In genomic region chr19:40055049-40055448, GRCh38 we compare ENCODE assay signal across 8 cellular contexts. TPM values are rescaled to one million over a fixed set of nuclear protein-coding genes. Genes with fewer than 3 reads are reported as not detected.
DNase-seq lines count a peak whose midpoint lies in the region; ATAC-seq, FAIRE-seq and TF ChIP-seq lines count a peak whose summit lies in the region.

No MANE protein-coding gene starts in this region.

- H3K4me3 Mint-ChIP-seq in activated T-cell treated with anti-CD3 and anti-CD28 coated beads, Interleukin-2, amount 50 U/mL, for 4 hours, result peak overlapping the region; percentile 99
- H3K4me3 Mint-ChIP-seq in brain (peak overlapping the region; percentile 97 to 100 (median 99)), memory B cell (peak overlapping the region; percentile 98)

- peaks cover 4% of the 10 kb centered on the region for H3K27me3 Mint-ChIP-seq in activated T-cell treated with anti-CD3 and anti-CD28 coated beads, Interleukin-2, amount 50 U/mL, for 4 hours (ENCODE audit: low read depth)
- peaks cover 22% of the 10 kb centered on the region for H3K27me3 Mint-ChIP-seq in brain
- no peaks in the 10 kb centered on the region for H3K27me3 Mint-ChIP-seq in memory B cell

- no peak for FAIRE-seq in GM12892 (lab: Jason Lieb, UNC)

- peaks cover 15 to 20% (median 17%) of the 10 kb centered on the region in 4 donors for H3K4me1 ChIP-seq in upper lobe of left lung

- no peak for ATAC-seq in activated T-cell treated with anti-CD3 and anti-CD28 coated beads, Interleukin-2, amount 50 U/mL, for 4 hours
- ATAC-seq in memory B cell (ENCODE audit: low read depth) (no peak), upper lobe of left lung (ENCODE audit: low FRiP score in 2 of 2) (no peak)

- peaks cover 7 to 12% (median 9%) of the 10 kb centered on the region in 4 donors for H3K9me3 ChIP-seq in upper lobe of left lung

- H3K27ac ChIP-seq in upper lobe of left lung, result peak overlapping the region in 1 of 4 donors; percentile 81

- no peak for TF ChIP-seq POLR2A in upper lobe of left lung (IDR thresholded peaks at IDR 0.05)
- no peak for TF ChIP-seq POLR2A in GM12892 (IDR thresholded peaks at IDR 0.05; ENCODE audit: low read depth, low read length)

- TF ChIP-seq EP300 in upper lobe of left lung (IDR thresholded peaks at IDR 0.05), result no peak

- no peaks in the 10 kb centered on the region for H3K27me3 ChIP-seq in upper lobe of left lung

- H3K9me3 Mint-ChIP-seq in activated T-cell treated with anti-CD3 and anti-CD28 coated beads, Interleukin-2, amount 50 U/mL, for 4 hours, result peaks cover 22% of the 10 kb centered on the region
- H3K9me3 Mint-ChIP-seq in brain, result peaks cover 58 to 83% (median 69%) of the 10 kb centered on the region in 5 experiments
- peaks cover 23% of the 10 kb centered on the region for H3K9me3 Mint-ChIP-seq in memory B cell

- H3K4me3 ChIP-seq in upper lobe of left lung, result peak overlapping the region in 3 of 4 donors; percentile 82 to 88 (median 82)

- no peak for DNase-seq in activated T-cell treated with anti-CD3 and anti-CD28 coated beads, Interleukin-2, amount 50 U/mL, for 4 hours
- no peak for DNase-seq in activated T-cell treated with anti-CD3 and anti-CD28 coated beads, Interleukin-2, amount 50 U/mL, for 48 hours
- no peak for DNase-seq in memory B cell (ENCODE audit: low spot score in 2 of 2)
- peak in 1 of 2 donors; percentile 8 for DNase-seq in upper lobe of left lung
- DNase-seq in GM12892 (ENCODE audit: insufficient read length), result no peak
- DNase-seq in putamen (ENCODE audit: low spot score), result no peak
- no peak for DNase-seq in inferior parietal cortex (ENCODE audit: extremely low spot score)

- H3K36me3 Mint-ChIP-seq in activated T-cell treated with anti-CD3 and anti-CD28 coated beads, Interleukin-2, amount 50 U/mL, for 4 hours (ENCODE audit: insufficient read depth), result peaks cover 29% of the 10 kb centered on the region
- H3K36me3 Mint-ChIP-seq in brain (peaks cover 73% of the 10 kb centered on the region), memory B cell (peaks cover 35% of the 10 kb centered on the region)

- no peaks in the 10 kb centered on the region for H3K36me3 ChIP-seq in upper lobe of left lung

- H3K27ac Mint-ChIP-seq in brain, result peak overlapping the region in 4 of 5 experiments; percentile 96 to 99 (median 98)
- H3K27ac Mint-ChIP-seq in memory B cell, result no peak overlapping the region

- no peak for TF ChIP-seq CTCF in brain (conservative IDR thresholded peaks at IDR 0.05)
- TF ChIP-seq CTCF in upper lobe of left lung (IDR thresholded peaks at IDR 0.05), result no peak

- WGBS in upper lobe of left lung, 2 donors, result 49 to 53% methylated on average over 10 of the region's 10 CpGs

- peaks cover 48% of the 10 kb centered on the region for H3K4me1 Mint-ChIP-seq in activated T-cell treated with anti-CD3 and anti-CD28 coated beads, Interleukin-2, amount 50 U/mL, for 4 hours (ENCODE audit: low read depth)
- peaks cover 53% of the 10 kb centered on the region for H3K4me1 Mint-ChIP-seq in brain
- peaks cover 39% of the 10 kb centered on the region for H3K4me1 Mint-ChIP-seq in memory B cell

RNA-seq across cellular contexts. Expression of gene ZNF780B, which starts 1.0 kb away (rescaled TPM):
- 10 to 100 TPM; 15.2 to 17.8 (median 17.0) TPM for total RNA-seq in activated T-cell treated with anti-CD3 and anti-CD28 coated beads, Interleukin-2, amount 50 U/mL, for 4 hours
- polyA plus RNA-seq in brain (ENCODE audit: insufficient read depth, low read depth, low replicate concordance), result 0.88 TPM
- total RNA-seq in upper lobe of left lung, result 10 to 100 TPM in 5 of 6 donors, 1 to 10 TPM in 1; 9.4 to 50.3 (median 20.9) TPM
- polyA plus RNA-seq in GM12892 (2012; ENCODE audit: missing spikeins), result 17.0 TPM

RNA-seq across cellular contexts. Expression of gene ZNF780A, which starts 35.7 kb away (rescaled TPM):
- total RNA-seq in activated T-cell treated with anti-CD3 and anti-CD28 coated beads, Interleukin-2, amount 50 U/mL, for 4 hours, result 10 to 100 TPM; 14.3 to 15.4 (median 14.4) TPM
- polyA plus RNA-seq in brain (ENCODE audit: insufficient read depth, low read depth, low replicate concordance), result 1.9 TPM
- total RNA-seq in upper lobe of left lung, result 10 to 100 TPM in 5 of 6 donors, 1 to 10 TPM in 1; 7.4 to 17.1 (median 13.6) TPM
- 17.0 TPM for polyA plus RNA-seq in GM12892 (2012; ENCODE audit: missing spikeins)

RNA-seq across cellular contexts. Expression of gene ZNF546, which starts 58.2 kb away (rescaled TPM):
- 1 to 10 TPM; 2.2 to 2.8 (median 2.6) TPM for total RNA-seq in activated T-cell treated with anti-CD3 and anti-CD28 coated beads, Interleukin-2, amount 50 U/mL, for 4 hours
- polyA plus RNA-seq in brain (ENCODE audit: insufficient read depth, low read depth, low replicate concordance), result 0.29 TPM
- 1 to 10 TPM; 2.1 to 6.4 (median 5.0) TPM for total RNA-seq in upper lobe of left lung
- polyA plus RNA-seq in GM12892 (2012; ENCODE audit: missing spikeins), result 3.4 TPM
